Comparison of ENCODE assay signal across 8 cellular contexts in the genomic region with DNA sequence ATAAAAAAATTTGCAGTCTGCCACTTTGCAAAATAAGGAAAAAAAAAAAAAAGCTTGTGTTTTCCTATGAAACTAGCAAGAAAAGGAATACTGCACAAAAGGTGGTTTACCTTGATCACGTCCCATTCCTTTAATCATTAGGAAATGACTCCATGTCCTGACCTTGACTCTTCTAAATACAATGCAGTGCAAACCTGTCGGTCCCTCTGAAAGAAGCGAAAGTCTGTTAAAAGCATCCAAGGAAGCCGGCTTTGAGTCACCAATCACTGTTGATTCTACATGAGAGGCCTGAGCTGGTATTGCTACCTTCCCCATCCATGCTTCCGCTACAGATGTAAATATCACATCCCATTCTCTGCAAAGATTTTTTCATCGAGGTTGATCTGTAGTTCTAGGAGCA.
"Had no signal": no experiment of that assay in that cellular context is flagged by ENCODE, and none has a peak within 500 bp of the region (broad histone marks: within the 10 kb centered on the region; RNA-seq: fewer than 3 reads in every experiment).

No MANE protein-coding gene starts in this region.

- H3K27ac Mint-ChIP-seq: IgD-negative memory B cell had no signal

- H3K4me3 ChIP-seq: K562 had no signal

- DNase-seq: IMR-90, KBM-7, KG1 had no signal

- H3K9ac ChIP-seq: KMS-11 had no signal

- FAIRE-seq: HTR-8/SVneo, K562 had no signal

- H3K4me2 ChIP-seq: KMS-11 had no signal

- ATAC-seq: K562 had no signal

- H3K27ac ChIP-seq: HL-60, KMS-11 had no signal
